In genomic region chr14:65286443-65286842, GRCh38 we compare ENCODE assay signal across 9 cellular contexts.
A peak's percentile ranks its signal among the peaks of the same experiment; 100 is the strongest.
DNase-seq lines count a peak whose midpoint lies in the region; ATAC-seq, FAIRE-seq and TF ChIP-seq lines count a peak whose summit lies in the region.
"Had no signal": no experiment of that assay in that cellular context is flagged by ENCODE, and none has a peak within 500 bp of the region (broad histone marks: within the 10 kb centered on the region; RNA-seq: fewer than 3 reads in every experiment).

No MANE protein-coding gene starts in this region.

- SMC1A ChIA-PET in GM12878 (lab: Charles Lee; ENCODE audit: uncharacterized antibody, unreplicated experiment): interaction anchor here (0.9 to 12.7 kb wide), 25 partner anchors 10 to 674 kb away, joined by 3 to 203 read pairs (median 4); partner anchors contain the start of gene FUT8

- TF ChIP-seq POLR2A in GM12878 (IDR thresholded peaks at IDR 0.05; ENCODE audit: low read depth, low read length): no peak

- H3K27ac Mint-ChIP-seq in activated T-cell treated with anti-CD3 and anti-CD28 coated beads, Interleukin-2, amount 50 U/mL, for 24 hours: peak overlapping the region; percentile 95

- no peak overlapping the region for H3K27ac ChIP-seq in GM12878 (ENCODE audit: control insufficient read depth, insufficient read depth)

- peaks cover 13% of the 10 kb centered on the region for H3K36me3 Mint-ChIP-seq in activated T-cell treated with anti-CD3 and anti-CD28 coated beads, Interleukin-2, amount 50 U/mL, for 24 hours (ENCODE audit: low read depth)
- H3K36me3 Mint-ChIP-seq in activated T-cell treated with anti-CD3 and anti-CD28 coated beads, Interleukin-2, amount 50 U/mL, for 4 hours (ENCODE audit: insufficient read depth): no peaks in the 10 kb centered on the region

- no peak for FAIRE-seq in GM12878 (lab: Jason Lieb, UNC)

- in situ Hi-C loops in GM12878 (cut with MboI): loop anchor here (10.0 kb wide), 1 partner anchor 122 kb away; no protein-coding TSS in a partner anchor

- 40% methylated on average over 8 of the region's 8 CpGs for WGBS in GM12878 (ENCODE audit: insufficient coverage, insufficient replicate concordance, low lambda C conversion rate, missing lambda C conversion rate)

- intact Hi-C loops in GM12878 (cut with micrococcal nuclease; ENCODE audit: unreplicated experiment): loop anchor here (1.0 to 10.0 kb wide), 6 partner anchors 58 to 538 kb away; partner anchors contain the start of gene FNTB

- peaks cover 78% of the 10 kb centered on the region for H3K4me1 ChIP-seq in GM12878 (ENCODE audit: control insufficient read depth, insufficient read depth, low read length)

- POLR2A ChIA-PET in GM12878 (lab: Charles Lee): interaction anchor here (0.9 to 4.8 kb wide), 10 partner anchors 9 to 127 kb away, joined by 3 to 51 read pairs (median 4); partner anchors contain the start of gene FUT8

- BruUV-seq in GM12878 (replicated peaks; lab: Mats Ljungman, UMichigan): no TSS peak

- H3K79me2 ChIP-seq in GM12878 (ENCODE audit: control insufficient read depth, insufficient read depth, low read length): peaks cover 28% of the 10 kb centered on the region

- RAD21 ChIA-PET in GM12878 (lab: Charles Lee; ENCODE audit: unreplicated experiment): interaction anchor here (0.9 to 8.9 kb wide), 27 partner anchors 8 to 538 kb away, joined by 3 to 209 read pairs (median 5); partner anchors contain the start of gene FUT8

- no peak overlapping the region for H3K4me3 Mint-ChIP-seq in activated T-cell treated with anti-CD3 and anti-CD28 coated beads, Interleukin-2, amount 50 U/mL, for 24 hours
- no peak overlapping the region for H3K4me3 Mint-ChIP-seq in activated T-cell treated with anti-CD3 and anti-CD28 coated beads, Interleukin-2, amount 50 U/mL, for 4 hours

- ATAC-seq in activated T-cell treated with anti-CD3 and anti-CD28 coated beads, Interleukin-2, amount 50 U/mL, for 4 hours: no peak
- peak; percentile 55 for ATAC-seq in GM12878
- ATAC-seq in stimulated activated naive CD8-positive, alpha-beta T cell treated with anti-CD3 and anti-CD28 coated beads, Interleukin-15, Interleukin-2, amounts not matched to agents 100 U/mL and 50 U/mL, for 24 hours: no peak
- ATAC-seq in GM21528 (IDR thresholded peaks at IDR 0.05; ENCODE audit: low FRiP score, unreplicated experiment): no peak
- ATAC-seq in GM18873 (IDR thresholded peaks at IDR 0.05; ENCODE audit: low FRiP score, unreplicated experiment): no peak

- no peak for TF ChIP-seq EP300 in GM12878 (IDR thresholded peaks at IDR 0.05; ENCODE audit: borderline replicate concordance in 1 of 2, control insufficient read depth in 1 of 2, low read depth in 2 of 2, low read length in 2 of 2)

- H3K27me3 Mint-ChIP-seq in activated T-cell treated with anti-CD3 and anti-CD28 coated beads, Interleukin-2, amount 50 U/mL, for 24 hours: no peaks in the 10 kb centered on the region
- H3K27me3 Mint-ChIP-seq in activated T-cell treated with anti-CD3 and anti-CD28 coated beads, Interleukin-2, amount 50 U/mL, for 4 hours (ENCODE audit: low read depth): no peaks in the 10 kb centered on the region
- H3K27me3 Mint-ChIP-seq: activated naive CD4-positive, alpha-beta T cell treated with anti-CD3 and anti-CD28 coated beads, Interleukin-2, amount 50 U/mL, for 24 hours had no signal

- H4K20me1 ChIP-seq in GM12878 (ENCODE audit: control insufficient read depth, insufficient read depth): no peaks in the 10 kb centered on the region

- TF ChIP-seq RAD21 in GM12878 (IDR thresholded peaks at IDR 0.05; ENCODE audit: insufficient read depth, low read depth, low read length): peak; percentile 90

- H3K9me3 Mint-ChIP-seq in activated T-cell treated with anti-CD3 and anti-CD28 coated beads, Interleukin-2, amount 50 U/mL, for 24 hours: no peaks in the 10 kb centered on the region
- no peaks in the 10 kb centered on the region for H3K9me3 Mint-ChIP-seq in activated T-cell treated with anti-CD3 and anti-CD28 coated beads, Interleukin-2, amount 50 U/mL, for 4 hours
- H3K9me3 Mint-ChIP-seq: activated naive CD4-positive, alpha-beta T cell treated with anti-CD3 and anti-CD28 coated beads, Interleukin-2, amount 50 U/mL, for 24 hours had no signal

- H2AFZ ChIP-seq in GM12878 (ENCODE audit: control insufficient read depth, low read depth, low read length): no peak overlapping the region

- H3K4me3 ChIP-seq in GM12878: no peak overlapping the region

- DNase-seq in activated T-cell treated with anti-CD3 and anti-CD28 coated beads, Interleukin-2, amount 50 U/mL, for 24 hours: no peak
- no peak for DNase-seq in activated T-cell treated with anti-CD3 and anti-CD28 coated beads, Interleukin-2, amount 50 U/mL, for 4 hours
- DNase-seq in NAMALWA (ENCODE audit: low spot score) (peak; percentile 85), GM12878 (ENCODE audit: low read depth, low spot score) (no peak), DMS53 (lab: John Stamatoyannopoulos, UW) (no peak)
- DNase-seq in stimulated activated naive CD8-positive, alpha-beta T cell treated with anti-CD3 and anti-CD28 coated beads, Interleukin-15, Interleukin-2, amounts not matched to agents 100 U/mL and 50 U/mL, for 24 hours: peak; percentile 57

- TF ChIP-seq CTCF in GM12878 (IDR thresholded peaks at IDR 0.05 in 2 of 3, conservative IDR thresholded peaks at IDR 0.05 in 1 of 3; ENCODE audit: control insufficient read depth in 2 of 3, extremely low read depth in 1 of 3, insufficient read depth in 1 of 3, low read depth in 3 of 3, low read length in 3 of 3): peak; percentile 48 to 57 (median 57); a peak in 5 of 6 replicates

- no peak overlapping the region; the same call in 1 of the 2 replicates for H3K9ac ChIP-seq in GM12878 (ENCODE audit: control insufficient read depth, insufficient read depth, low read length)

- H3K36me3 ChIP-seq in GM12878 (ENCODE audit: control insufficient read depth in 2 of 2, insufficient read depth in 2 of 2, low read length in 1 of 2): no peaks in the 10 kb centered on the region

- no peaks in the 10 kb centered on the region for H3K27me3 ChIP-seq in GM12878 (replicated peaks in 1 of 2; ENCODE audit: control insufficient read depth in 2 of 2, insufficient read depth in 2 of 2, low read length in 1 of 2)

- CTCF ChIA-PET in GM12878 (lab: Yijun Ruan, JAX): interaction anchor here (0.6 to 12.7 kb wide), 23 partner anchors 11 to 619 kb away, joined by 3 to 199 read pairs (median 4); partner anchors contain the start of gene FUT8

- H3K4me1 Mint-ChIP-seq in activated T-cell treated with anti-CD3 and anti-CD28 coated beads, Interleukin-2, amount 50 U/mL, for 24 hours (ENCODE audit: low read depth): peaks cover 74% of the 10 kb centered on the region
- peaks cover 74% of the 10 kb centered on the region for H3K4me1 Mint-ChIP-seq in activated T-cell treated with anti-CD3 and anti-CD28 coated beads, Interleukin-2, amount 50 U/mL, for 4 hours (ENCODE audit: low read depth)

- no peak overlapping the region for H3K4me2 ChIP-seq in GM12878 (ENCODE audit: control insufficient read depth, insufficient read depth)

- H3K9me3 ChIP-seq in GM12878 (replicated peaks; ENCODE audit: control insufficient read depth, insufficient read depth, low read length): no peaks in the 10 kb centered on the region

TF ChIP-seq in GM12878, 131 proteins besides CTCF, POLR2A, EP300 and RAD21:
- TF ChIP-seq RUNX3 (IDR thresholded peaks at IDR 0.05; ENCODE audit: low read length) (0 out of 2 replicates have a peak, but pooled peaks have one; percentile 10), YY1 (IDR thresholded peaks at IDR 0.05; ENCODE audit: low read depth, low read length) (0 out of 2 replicates have a peak, but pooled peaks have one; percentile 23), ZNF384 (IDR thresholded peaks at IDR 0.05; ENCODE audit: borderline replicate concordance, low read depth, low read length) (peak; percentile 45; the same call in 1 of the 2 replicates), SREBF1 (IDR thresholded peaks at IDR 0.05; ENCODE audit: low read length) (no peak), IKZF2 (IDR thresholded peaks at IDR 0.05) (no peak), POLR2AphosphoS2 (IDR thresholded peaks at IDR 0.05; ENCODE audit: low read depth, low read length) (no peak), MEF2A (IDR thresholded peaks at IDR 0.05; ENCODE audit: insufficient read depth, low read depth, low read length) (no peak), SMC3 (IDR thresholded peaks at IDR 0.05; ENCODE audit: borderline replicate concordance, low read length) (peak; percentile 61; the same call in 1 of the 2 replicates), TCF7 (IDR thresholded peaks at IDR 0.05; ENCODE audit: borderline replicate concordance) (no peak)

Comparison
In these comparisons a context has a peak if more than half of its experiments do, and no peak if none do; other contexts are left out.
1. DNase-seq: peak in NAMALWA (single experiment) and stimulated activated naive CD8-positive, alpha-beta T cell treated with anti-CD3 and anti-CD28 coated beads, Interleukin-15, Interleukin-2, amounts not matched to agents 100 U/mL and 50 U/mL, for 24 hours (single experiment); none in activated T-cell treated with anti-CD3 and anti-CD28 coated beads, Interleukin-2, amount 50 U/mL, for 24 hours (single experiment), activated T-cell treated with anti-CD3 and anti-CD28 coated beads, Interleukin-2, amount 50 U/mL, for 4 hours (single experiment), GM12878 (single experiment) and DMS53 (single experiment).